Comparison of ENCODE assay signal across 7 cellular contexts in the genomic region with DNA sequence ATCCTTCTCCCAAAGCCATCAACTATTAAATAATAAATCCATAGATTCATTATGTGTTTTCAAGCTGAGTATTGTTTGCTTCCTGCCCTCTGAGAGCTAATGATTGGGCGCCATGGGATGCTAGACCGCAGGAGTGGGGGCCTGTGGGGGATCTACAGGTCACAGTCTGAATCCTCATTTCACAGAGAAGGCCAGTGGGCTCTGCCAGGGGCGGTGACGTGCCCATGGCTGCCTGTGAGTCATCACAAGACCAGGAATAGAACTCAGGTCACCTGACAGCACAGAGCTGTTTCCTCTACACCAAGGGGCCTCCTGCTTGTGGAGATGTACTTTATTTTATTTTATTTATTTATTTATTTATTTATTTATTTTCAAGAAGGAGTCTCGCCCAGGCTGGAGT. TPM values are rescaled to one million over a fixed set of nuclear protein-coding genes. Genes with fewer than 3 reads are reported as not detected.
DNase-seq lines count a peak whose midpoint lies in the region; ATAC-seq and TF ChIP-seq lines count a peak whose summit lies in the region.

No MANE protein-coding gene starts in this region.

- H3K9me2 ChIP-seq in PC-3 (replicated peaks; ENCODE audit: low read length), result no peaks in the 10 kb centered on the region

- H3K27me3 ChIP-seq in PC-3 (ENCODE audit: low read length), result no peaks in the 10 kb centered on the region
- no peaks in the 10 kb centered on the region for H3K27me3 ChIP-seq in adrenal gland

- peaks cover 61% of the 10 kb centered on the region for H3K4me1 ChIP-seq in PC-3 (ENCODE audit: insufficient read depth, low read length)
- H3K4me1 ChIP-seq in adrenal gland (replicated peaks in 1 of 2), result peaks cover 67 to 79% of the 10 kb centered on the region in 2 donors

- H3F3A ChIP-seq in PC-3 (ENCODE audit: low read length, unreplicated experiment), result peaks cover 10% of the 10 kb centered on the region

- intact Hi-C loops in PC-3 (cut with micrococcal nuclease) (no loop called here), adrenal gland (cut with DNase I) (no loop called here), left ventricle myocardium superior (cut with micrococcal nuclease) (no loop called here)

- POLR2A ChIA-PET in PC-3 (lab: Charles Lee; ENCODE audit: unreplicated experiment), result no interaction called here

- TF ChIP-seq POLR2A in adrenal gland (IDR thresholded peaks at IDR 0.05), result peak in 1 of 2 donors; percentile 3

- H3K27ac ChIP-seq in PC-3 (ENCODE audit: low read length), result peak overlapping the region; percentile 90
- H3K27ac ChIP-seq in adrenal gland, result peak overlapping the region; percentile 91 to 99 (median 99)
- H3K27ac ChIP-seq in skin epidermis, result peak overlapping the region; percentile 34 to 97 (median 87)

- 11 to 18% (median 16%) methylated on average over 5 of the region's 5 CpGs for WGBS in adrenal gland, 4 donors

- DNase-seq in PC-3, result peak; percentile 91
- peak; percentile 92 to 98 (median 97) for DNase-seq in adrenal gland
- DNase-seq in left ventricle myocardium superior, result peak; percentile 89

- no TSS peak for BruUV-seq in PC-3 (replicated peaks; lab: Mats Ljungman, UMichigan)

- CTCF ChIA-PET in PC-3 (lab: Charles Lee), result interaction anchor here (0.5 to 2.2 kb wide), 4 partner anchors 14 to 310 kb away, joined by 3 to 7 read pairs (median 4); no protein-coding TSS in a partner anchor

- peaks cover 30% of the 10 kb centered on the region for H3K79me2 ChIP-seq in PC-3 (ENCODE audit: low read length)

- TF ChIP-seq CTCF in PC-3 (conservative IDR thresholded peaks at IDR 0.05; ENCODE audit: low read depth, low read length) (no peak), adrenal gland (IDR thresholded peaks at IDR 0.05) (no peak)

- no peak overlapping the region for H2AFZ ChIP-seq in PC-3 (ENCODE audit: low read length)

- peak overlapping the region; percentile 41; the same call in 1 of the 2 replicates for H3K4me3 ChIP-seq in PC-3 (ENCODE audit: low read length)
- peak overlapping the region in 1 of 4 donors; percentile 25 for H3K4me3 ChIP-seq in adrenal gland
- H3K4me3 ChIP-seq in skin epidermis, result peak overlapping the region in 2 of 7 experiments; percentile 5 to 9

- H3K36me3 ChIP-seq in PC-3 (ENCODE audit: low read depth, low read length), result no peaks in the 10 kb centered on the region
- H3K36me3 ChIP-seq in adrenal gland (replicated peaks in 1 of 2), result no peaks in the 10 kb centered on the region

- peak overlapping the region; percentile 80 for H3K4me2 ChIP-seq in PC-3 (ENCODE audit: low read length)

- H3K9ac ChIP-seq in PC-3 (ENCODE audit: low read length), result peak overlapping the region; percentile 66

- ATAC-seq in GM19351 (IDR thresholded peaks at IDR 0.05; ENCODE audit: unreplicated experiment), result peak; percentile 50
- peak; percentile 33 for ATAC-seq in PC-3
- peak; percentile 87 for ATAC-seq in left ventricle myocardium superior
- no peak for ATAC-seq in HG02759 (IDR thresholded peaks at IDR 0.05; ENCODE audit: unreplicated experiment)
- no peak for ATAC-seq in GM18858 (IDR thresholded peaks at IDR 0.05; ENCODE audit: unreplicated experiment)

- H3K9me3 ChIP-seq in PC-3 (ENCODE audit: low read length) (no peaks in the 10 kb centered on the region), adrenal gland (replicated peaks in 1 of 3) (no peaks in the 10 kb centered on the region)

- H4K20me1 ChIP-seq in PC-3 (ENCODE audit: low read length), result no peaks in the 10 kb centered on the region

RNA-seq across cellular contexts. Expression of a gene that starts 15.0 kb away (rescaled TPM):
- total RNA-seq in PC-3 (2014; rRNA removed), result 16.1 and 43.3 TPM in 2 replicates
- 10 to 100 TPM; 10.8 to 43.0 (median 25.1) TPM for total RNA-seq in adrenal gland
- polyA plus RNA-seq in adrenal gland, result 1 to 10 TPM; 4.4 to 5.4 (median 5.3) TPM
- total RNA-seq in left ventricle myocardium superior, result 15.3 TPM

Comparison
In these comparisons a context has a peak if more than half of its experiments do, and no peak if none do; other contexts are left out.
1. ATAC-seq: peak in GM19351 (single experiment), PC-3 (single experiment) and left ventricle myocardium superior (single experiment); none in HG02759 (single experiment) and GM18858 (single experiment).
2. Peak in every context shown above with its lines, with median percentiles within 50 percentile points of each other: DNase-seq and H3K27ac ChIP-seq.